In genomic region chr15:68279779-68280745, GRCh38 we compare ENCODE assay signal across 9 cellular contexts. TPM values are rescaled to one million over a fixed set of nuclear protein-coding genes. Genes with fewer than 3 reads are reported as not detected.
DNase-seq lines count a peak whose midpoint lies in the region; ATAC-seq, FAIRE-seq and TF ChIP-seq lines count a peak whose summit lies in the region.
"Had no signal": no experiment of that assay in that cellular context is flagged by ENCODE, and none has a peak within 500 bp of the region (broad histone marks: within the 10 kb centered on the region; RNA-seq: fewer than 3 reads in every experiment).

No MANE protein-coding gene starts in this region.

- peak overlapping the region; percentile 91 to 97 for H3K9ac ChIP-seq in kidney (ENCODE audit: low read length in 2 of 2)

- no peak for TF ChIP-seq CTCF in kidney (IDR thresholded peaks at IDR 0.05; ENCODE audit: borderline replicate concordance, extremely low read depth, insufficient read depth)

- no peaks in the 10 kb centered on the region for H3K9me3 ChIP-seq in kidney (ENCODE audit: control insufficient read depth in 1 of 2, low read length in 2 of 2)
- peaks cover 2% of the 10 kb centered on the region for H3K9me3 ChIP-seq in thymus (ENCODE audit: control insufficient read depth)

- H3K4me3 Mint-ChIP-seq in activated T-cell treated with anti-CD3 and anti-CD28 coated beads, Interleukin-2, amount 50 U/mL, for 4 hours = peak overlapping the region; percentile 99
- H3K4me3 Mint-ChIP-seq in activated naive CD8-positive, alpha-beta T cell treated with anti-CD3 and anti-CD28 coated beads for 36 hours = peak overlapping the region; percentile 98

- no peak for FAIRE-seq in kidney (lab: Jason Lieb, UNC)

- peaks cover 20% of the 10 kb centered on the region for H3K36me3 Mint-ChIP-seq in activated T-cell treated with anti-CD3 and anti-CD28 coated beads, Interleukin-2, amount 50 U/mL, for 4 hours (ENCODE audit: insufficient read depth)
- peaks cover 36% of the 10 kb centered on the region for H3K36me3 Mint-ChIP-seq in activated naive CD8-positive, alpha-beta T cell treated with anti-CD3 and anti-CD28 coated beads for 36 hours

- intact Hi-C loops in kidney (cut with DNase I) = no loop called here

- H3K27ac ChIP-seq in kidney (ENCODE audit: low read depth in 2 of 2, low read length in 2 of 2) (no peak overlapping the region), thymus (ENCODE audit: low read depth) (no peak overlapping the region)

- DNase-seq in activated T-cell treated with anti-CD3 and anti-CD28 coated beads, Interleukin-2, amount 50 U/mL, for 4 hours = no peak
- DNase-seq in activated T-cell treated with anti-CD3 and anti-CD28 coated beads, Interleukin-2, amount 50 U/mL, for 48 hours = no peak
- DNase-seq in activated naive CD8-positive, alpha-beta T cell treated with anti-CD3 and anti-CD28 coated beads for 36 hours = no peak
- DNase-seq in kidney (no peak), iPS-NIHi7 (ENCODE audit: extremely low spot score) (no peak)
- DNase-seq: NCI-H1105 had no signal

- no peaks in the 10 kb centered on the region for H3K9me3 Mint-ChIP-seq in activated T-cell treated with anti-CD3 and anti-CD28 coated beads, Interleukin-2, amount 50 U/mL, for 4 hours
- no peaks in the 10 kb centered on the region for H3K9me3 Mint-ChIP-seq in activated naive CD8-positive, alpha-beta T cell treated with anti-CD3 and anti-CD28 coated beads for 36 hours

- no peak for ATAC-seq in activated T-cell treated with anti-CD3 and anti-CD28 coated beads, Interleukin-2, amount 50 U/mL, for 4 hours
- no peak for ATAC-seq in activated CD4-positive, CD25-positive, alpha-beta regulatory T cell treated with anti-CD3 and anti-CD28 coated beads, Interleukin-2, amount 50 U/mL, for 24 hours
- ATAC-seq in GM18868 (IDR thresholded peaks at IDR 0.05; ENCODE audit: unreplicated experiment) = no peak

- 79% methylated on average over 11 of the region's 11 CpGs for WGBS in thymus

- peaks cover 0 to 3% of the 10 kb centered on the region in 2 donors for H3K36me3 ChIP-seq in kidney (ENCODE audit: control insufficient read depth in 1 of 2, insufficient read depth in 2 of 2, low read length in 2 of 2)
- H3K36me3 ChIP-seq in thymus (ENCODE audit: control insufficient read depth, insufficient read depth) = peaks cover 6% of the 10 kb centered on the region

- peaks cover 16 to 20% of the 10 kb centered on the region in 2 donors for H3K4me1 ChIP-seq in kidney (ENCODE audit: control insufficient read depth in 1 of 2, insufficient read depth in 1 of 2, low read depth in 1 of 2, low read length in 2 of 2)
- peaks cover 14% of the 10 kb centered on the region for H3K4me1 ChIP-seq in thymus (ENCODE audit: control insufficient read depth, insufficient read depth, low read length)

- H3K27me3 ChIP-seq in thymus (ENCODE audit: control insufficient read depth, insufficient read depth) = no peaks in the 10 kb centered on the region

- peak overlapping the region; percentile 99 for H3K27ac Mint-ChIP-seq in activated naive CD8-positive, alpha-beta T cell treated with anti-CD3 and anti-CD28 coated beads for 36 hours

- no peaks in the 10 kb centered on the region for H3K27me3 Mint-ChIP-seq in activated T-cell treated with anti-CD3 and anti-CD28 coated beads, Interleukin-2, amount 50 U/mL, for 4 hours (ENCODE audit: low read depth)
- no peaks in the 10 kb centered on the region for H3K27me3 Mint-ChIP-seq in activated naive CD8-positive, alpha-beta T cell treated with anti-CD3 and anti-CD28 coated beads for 36 hours

- peaks cover 61% of the 10 kb centered on the region for H3K4me1 Mint-ChIP-seq in activated T-cell treated with anti-CD3 and anti-CD28 coated beads, Interleukin-2, amount 50 U/mL, for 4 hours (ENCODE audit: low read depth)
- H3K4me1 Mint-ChIP-seq in activated naive CD8-positive, alpha-beta T cell treated with anti-CD3 and anti-CD28 coated beads for 36 hours = peaks cover 48% of the 10 kb centered on the region

- peak overlapping the region; percentile 95 to 97 for H3K4me3 ChIP-seq in kidney (ENCODE audit: low read length in 2 of 2)
- peak overlapping the region; percentile 79 for H3K4me3 ChIP-seq in thymus (ENCODE audit: low read length)

RNA-seq across cellular contexts. Expression of gene FEM1B, which starts 2.5 kb away (rescaled TPM):
- 10 to 100 TPM; 30.9 to 37.0 (median 31.7) TPM for total RNA-seq in activated T-cell treated with anti-CD3 and anti-CD28 coated beads, Interleukin-2, amount 50 U/mL, for 4 hours
- total RNA-seq in activated naive CD8-positive, alpha-beta T cell treated with anti-CD3 and anti-CD28 coated beads for 36 hours = 10 to 100 TPM; 37.0 to 44.1 TPM
- total RNA-seq in kidney = 47.6 TPM
- polyA plus RNA-seq in kidney (ENCODE audit: insufficient read depth, low read depth, low replicate concordance) = 9.8 TPM
- polyA plus RNA-seq in thymus = 19.5 TPM

RNA-seq across cellular contexts. Expression of gene CLN6, which starts 50.5 kb away (rescaled TPM):
- 10 to 100 TPM; 82.6 to 94.4 (median 91.3) TPM for total RNA-seq in activated T-cell treated with anti-CD3 and anti-CD28 coated beads, Interleukin-2, amount 50 U/mL, for 4 hours
- 10 to 100 TPM; 67.7 to 72.0 TPM for total RNA-seq in activated naive CD8-positive, alpha-beta T cell treated with anti-CD3 and anti-CD28 coated beads for 36 hours
- total RNA-seq in kidney = 36.6 TPM
- polyA plus RNA-seq in kidney (ENCODE audit: insufficient read depth, low read depth, low replicate concordance) (30.8 TPM), thymus (14.2 TPM)
